ENCODE assay signal across 1 cellular context in the genomic region with DNA sequence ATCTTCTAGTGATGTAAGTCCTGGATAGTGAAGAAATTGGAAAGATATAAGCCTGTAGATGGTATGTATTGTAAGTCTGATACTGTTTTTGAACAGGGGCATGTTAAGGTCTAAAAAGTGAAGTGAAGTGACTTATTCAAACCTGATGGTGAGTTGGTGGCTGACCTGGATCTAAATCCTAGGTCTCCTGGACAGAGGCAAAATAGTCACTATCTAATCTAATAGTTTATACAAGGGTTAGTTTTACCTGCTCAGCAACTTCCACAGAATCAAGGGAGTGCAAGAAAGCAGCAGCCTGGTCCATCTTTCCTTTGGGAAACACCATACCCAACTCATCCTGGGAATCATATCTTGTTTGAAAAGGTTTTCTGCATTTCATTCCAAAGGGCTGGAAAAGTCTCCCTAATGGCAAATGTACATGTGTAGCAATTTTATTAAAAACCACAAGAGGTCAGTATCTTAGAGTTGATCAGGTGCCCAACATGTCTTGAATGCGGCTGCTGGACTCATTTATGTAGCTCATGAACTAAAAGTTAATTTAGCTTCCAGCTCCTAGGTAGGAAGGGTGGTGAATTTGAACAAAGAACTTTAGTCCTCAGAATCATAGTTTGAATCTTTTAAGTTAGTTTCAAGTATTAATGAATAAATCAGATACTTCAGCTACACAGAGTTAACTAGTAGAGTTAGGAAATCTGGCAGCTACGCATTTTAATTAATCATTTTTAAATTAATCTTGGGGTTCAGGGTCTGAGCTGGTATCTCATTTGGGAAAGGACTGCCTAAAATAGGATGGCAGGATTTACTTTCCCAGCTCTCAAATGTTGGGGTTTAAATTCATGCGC.
TF ChIP-seq lines count a peak whose summit lies in the region.

No MANE protein-coding gene starts in this region.

TF ChIP-seq in SK-N-SH treated with all-trans-retinoic acid at 6 μM for 48 hours, 23 proteins besides CTCF, POLR2A, EP300 and RAD21 (continued from another document):
- TF ChIP-seq, protein P1, sequence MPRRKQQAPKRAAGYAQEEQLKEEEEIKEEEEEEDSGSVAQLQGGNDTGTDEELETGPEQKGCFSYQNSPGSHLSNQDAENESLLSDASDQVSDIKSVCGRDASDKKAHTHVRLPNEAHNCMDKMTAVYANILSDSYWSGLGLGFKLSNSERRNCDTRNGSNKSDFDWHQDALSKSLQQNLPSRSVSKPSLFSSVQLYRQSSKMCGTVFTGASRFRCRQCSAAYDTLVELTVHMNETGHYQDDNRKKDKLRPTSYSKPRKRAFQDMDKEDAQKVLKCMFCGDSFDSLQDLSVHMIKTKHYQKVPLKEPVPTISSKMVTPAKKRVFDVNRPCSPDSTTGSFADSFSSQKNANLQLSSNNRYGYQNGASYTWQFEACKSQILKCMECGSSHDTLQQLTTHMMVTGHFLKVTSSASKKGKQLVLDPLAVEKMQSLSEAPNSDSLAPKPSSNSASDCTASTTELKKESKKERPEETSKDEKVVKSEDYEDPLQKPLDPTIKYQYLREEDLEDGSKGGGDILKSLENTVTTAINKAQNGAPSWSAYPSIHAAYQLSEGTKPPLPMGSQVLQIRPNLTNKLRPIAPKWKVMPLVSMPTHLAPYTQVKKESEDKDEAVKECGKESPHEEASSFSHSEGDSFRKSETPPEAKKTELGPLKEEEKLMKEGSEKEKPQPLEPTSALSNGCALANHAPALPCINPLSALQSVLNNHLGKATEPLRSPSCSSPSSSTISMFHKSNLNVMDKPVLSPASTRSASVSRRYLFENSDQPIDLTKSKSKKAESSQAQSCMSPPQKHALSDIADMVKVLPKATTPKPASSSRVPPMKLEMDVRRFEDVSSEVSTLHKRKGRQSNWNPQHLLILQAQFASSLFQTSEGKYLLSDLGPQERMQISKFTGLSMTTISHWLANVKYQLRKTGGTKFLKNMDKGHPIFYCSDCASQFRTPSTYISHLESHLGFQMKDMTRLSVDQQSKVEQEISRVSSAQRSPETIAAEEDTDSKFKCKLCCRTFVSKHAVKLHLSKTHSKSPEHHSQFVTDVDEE (CRISPR knock-in tag; IDR thresholded peaks at IDR 0.05) = no peak
- TF ChIP-seq ZC3H10 (CRISPR knock-in tag; IDR thresholded peaks at IDR 0.05) = no peak
- no peak for TF ChIP-seq ESRRG (CRISPR knock-in tag; IDR thresholded peaks at IDR 0.05)
- no peak for TF ChIP-seq ZFP3 (CRISPR knock-in tag; IDR thresholded peaks at IDR 0.05)
- TF ChIP-seq SNAI2 (CRISPR knock-in tag; IDR thresholded peaks at IDR 0.05) = no peak
- no peak for TF ChIP-seq ZFP30 (CRISPR knock-in tag; IDR thresholded peaks at IDR 0.05)
- TF ChIP-seq, protein P2, sequence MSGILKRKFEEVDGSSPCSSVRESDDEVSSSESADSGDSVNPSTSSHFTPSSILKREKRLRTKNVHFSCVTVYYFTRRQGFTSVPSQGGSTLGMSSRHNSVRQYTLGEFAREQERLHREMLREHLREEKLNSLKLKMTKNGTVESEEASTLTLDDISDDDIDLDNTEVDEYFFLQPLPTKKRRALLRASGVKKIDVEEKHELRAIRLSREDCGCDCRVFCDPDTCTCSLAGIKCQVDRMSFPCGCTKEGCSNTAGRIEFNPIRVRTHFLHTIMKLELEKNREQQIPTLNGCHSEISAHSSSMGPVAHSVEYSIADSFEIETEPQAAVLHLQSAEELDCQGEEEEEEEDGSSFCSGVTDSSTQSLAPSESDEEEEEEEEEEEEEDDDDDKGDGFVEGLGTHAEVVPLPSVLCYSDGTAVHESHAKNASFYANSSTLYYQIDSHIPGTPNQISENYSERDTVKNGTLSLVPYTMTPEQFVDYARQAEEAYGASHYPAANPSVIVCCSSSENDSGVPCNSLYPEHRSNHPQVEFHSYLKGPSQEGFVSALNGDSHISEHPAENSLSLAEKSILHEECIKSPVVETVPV (CRISPR knock-in tag; IDR thresholded peaks at IDR 0.05) = no peak
- TF ChIP-seq ZNF70 (CRISPR knock-in tag; IDR thresholded peaks at IDR 0.05) = no peak
- no peak for TF ChIP-seq TCF4 (CRISPR knock-in tag; IDR thresholded peaks at IDR 0.05; ENCODE audit: borderline replicate concordance)
- no peak for TF ChIP-seq RARB (CRISPR knock-in tag; IDR thresholded peaks at IDR 0.05)
